ENCODE assay signal across 8 cellular contexts in the genomic region with DNA sequence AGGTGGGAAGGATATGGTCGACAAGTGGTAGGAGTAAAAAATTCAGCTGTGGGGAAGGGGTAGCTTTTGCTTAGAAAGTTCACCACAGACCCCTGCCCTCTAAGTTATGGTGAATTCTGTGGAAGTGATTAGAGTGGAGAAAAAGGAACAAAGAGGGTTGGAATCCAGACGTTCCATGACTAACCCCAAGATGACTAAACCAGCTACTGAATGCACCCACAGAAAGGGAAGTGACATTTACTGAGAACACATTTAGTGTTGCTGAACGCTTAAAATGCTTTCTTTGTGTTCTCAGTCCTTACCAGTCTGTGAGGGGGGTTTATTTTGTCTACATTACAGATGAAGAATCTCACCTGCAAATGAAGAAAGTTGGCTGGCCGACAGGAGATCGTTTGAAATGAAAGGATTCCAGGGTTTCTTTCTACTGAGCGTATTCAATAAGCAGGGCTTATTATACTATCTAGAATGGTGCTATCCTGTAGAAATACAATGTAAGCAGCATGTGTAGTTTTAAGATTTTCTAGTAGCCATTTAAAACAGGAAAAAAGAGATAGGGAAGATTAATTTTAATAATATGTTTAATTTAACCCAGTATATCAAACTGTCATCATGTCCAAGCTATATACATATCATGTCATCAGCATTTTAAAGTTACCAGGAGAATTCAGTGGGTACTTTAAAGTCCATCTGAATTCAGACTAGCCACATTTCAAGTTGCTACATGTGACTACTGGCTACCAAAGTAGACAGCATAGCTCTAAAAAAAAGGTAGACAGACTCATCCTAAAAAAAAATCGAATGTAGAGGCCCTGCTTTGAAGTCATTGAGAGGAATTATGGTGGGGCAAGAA.
A peak's percentile ranks its signal among the peaks of the same experiment; 100 is the strongest.
DNase-seq lines count a peak whose midpoint lies in the region; ATAC-seq and TF ChIP-seq lines count a peak whose summit lies in the region.

No MANE protein-coding gene starts in this region.

- H3K9me3 ChIP-seq in HUES64 (ENCODE audit: insufficient read depth, low read depth, low read length): no peaks in the 10 kb centered on the region
- H3K9me3 ChIP-seq in CD4-positive, alpha-beta T cell (ENCODE audit: control insufficient read depth, low read length): no peaks in the 10 kb centered on the region

- H3K4me3 Mint-ChIP-seq in activated naive CD8-positive, alpha-beta T cell: peak overlapping the region; percentile 76
- H3K4me3 Mint-ChIP-seq in immature natural killer cell: peak overlapping the region in 4 of 5 donors; percentile 22 to 67 (median 53)
- peak overlapping the region; percentile 74 for H3K4me3 Mint-ChIP-seq in stimulated activated naive CD8-positive, alpha-beta T cell treated with anti-CD3 and anti-CD28 coated beads, Interleukin-15, Interleukin-2, amounts not matched to agents 100 ng/mL and 50 ng/mL, for 24 hours
- no peak overlapping the region for H3K4me3 Mint-ChIP-seq in CD4-positive, alpha-beta T cell

- CTCF ChIA-PET in CD4-positive, alpha-beta T cell (lab: Charles Lee): interaction anchor here (2.1 to 2.6 kb wide), 2 partner anchors 10 to 42 kb away, joined by 7 to 13 read pairs; no protein-coding TSS in a partner anchor

- H3K27me3 Mint-ChIP-seq in activated naive CD8-positive, alpha-beta T cell: no peaks in the 10 kb centered on the region
- H3K27me3 Mint-ChIP-seq in immature natural killer cell (ENCODE audit: low read depth in 3 of 3): peaks cover 0 to 3% (median 0%) of the 10 kb centered on the region in 3 donors
- H3K27me3 Mint-ChIP-seq in stimulated activated naive CD8-positive, alpha-beta T cell treated with anti-CD3 and anti-CD28 coated beads, Interleukin-15, Interleukin-2, amounts not matched to agents 100 ng/mL and 50 ng/mL, for 24 hours: no peaks in the 10 kb centered on the region
- H3K27me3 Mint-ChIP-seq in CD4-positive, alpha-beta T cell: no peaks in the 10 kb centered on the region

- H3K27ac ChIP-seq in HUES64 (ENCODE audit: low read depth, low read length): peak overlapping the region; percentile 69
- H3K27ac ChIP-seq in CD4-positive, alpha-beta T cell (ENCODE audit: low read depth, low read length): no peak overlapping the region

- no peak for TF ChIP-seq CTCF in CD4-positive, alpha-beta T cell (IDR thresholded peaks at IDR 0.05)

- H3K4me1 Mint-ChIP-seq in activated naive CD8-positive, alpha-beta T cell (ENCODE audit: low read depth): peaks cover 45% of the 10 kb centered on the region
- peaks cover 34 to 53% of the 10 kb centered on the region in 2 donors for H3K4me1 Mint-ChIP-seq in immature natural killer cell
- peaks cover 74% of the 10 kb centered on the region for H3K4me1 Mint-ChIP-seq in stimulated activated naive CD8-positive, alpha-beta T cell treated with anti-CD3 and anti-CD28 coated beads, Interleukin-15, Interleukin-2, amounts not matched to agents 100 ng/mL and 50 ng/mL, for 24 hours (ENCODE audit: low read depth)
- peaks cover 26% of the 10 kb centered on the region for H3K4me1 Mint-ChIP-seq in CD4-positive, alpha-beta T cell (ENCODE audit: low read depth)

- H3K36me3 Mint-ChIP-seq in activated naive CD8-positive, alpha-beta T cell: peaks cover 7% of the 10 kb centered on the region
- no peaks in the 10 kb centered on the region for H3K36me3 Mint-ChIP-seq in immature natural killer cell
- H3K36me3 Mint-ChIP-seq in stimulated activated naive CD8-positive, alpha-beta T cell treated with anti-CD3 and anti-CD28 coated beads, Interleukin-15, Interleukin-2, amounts not matched to agents 100 ng/mL and 50 ng/mL, for 24 hours (ENCODE audit: low read depth): no peaks in the 10 kb centered on the region
- H3K36me3 Mint-ChIP-seq in CD4-positive, alpha-beta T cell (ENCODE audit: low read depth): no peaks in the 10 kb centered on the region

- 56% methylated on average over 7 of the region's 7 CpGs for WGBS in HUES64

- peaks cover 39% of the 10 kb centered on the region for H3K4me1 ChIP-seq in HUES64 (ENCODE audit: insufficient read depth, low read length)

- intact Hi-C loops in CD4-positive, alpha-beta T cell (cut with DNase I, micrococcal nuclease): loop anchor here in 1 of 2 experiments (5.0 kb wide), 1 partner anchor 118 kb away; no protein-coding TSS in a partner anchor

- peak overlapping the region; percentile 51; the same call in 1 of the 2 replicates for H3K9ac ChIP-seq in HUES64 (ENCODE audit: low read depth, low read length)

- DNase-seq in GM03348 (ENCODE audit: low spot score) (peak; percentile 60), immature natural killer cell (no peak), NCI-H128 (lab: John Stamatoyannopoulos, UW; ENCODE audit: unreplicated experiment) (no peak)
- no peak for DNase-seq in CD4-positive, alpha-beta T cell

- no peaks in the 10 kb centered on the region for H3K36me3 ChIP-seq in HUES64 (ENCODE audit: insufficient read depth, low read length)

- no peak overlapping the region for H3K4me3 ChIP-seq in HUES64 (ENCODE audit: low read length)

- H3K27me3 ChIP-seq in HUES64 (ENCODE audit: insufficient read depth, low read length): no peaks in the 10 kb centered on the region
- H3K27me3 ChIP-seq in CD4-positive, alpha-beta T cell (ENCODE audit: control insufficient read depth, insufficient read depth, low read length): no peaks in the 10 kb centered on the region

- peaks cover 3% of the 10 kb centered on the region for H3K9me3 Mint-ChIP-seq in activated naive CD8-positive, alpha-beta T cell (ENCODE audit: low read depth)
- H3K9me3 Mint-ChIP-seq in immature natural killer cell: no peaks in the 10 kb centered on the region
- no peaks in the 10 kb centered on the region for H3K9me3 Mint-ChIP-seq in stimulated activated naive CD8-positive, alpha-beta T cell treated with anti-CD3 and anti-CD28 coated beads, Interleukin-15, Interleukin-2, amounts not matched to agents 100 ng/mL and 50 ng/mL, for 24 hours
- H3K9me3 Mint-ChIP-seq in CD4-positive, alpha-beta T cell: no peaks in the 10 kb centered on the region

- peak overlapping the region; percentile 79 for H3K27ac Mint-ChIP-seq in activated naive CD8-positive, alpha-beta T cell
- peak overlapping the region; percentile 43 to 77 (median 72) for H3K27ac Mint-ChIP-seq in immature natural killer cell
- peak overlapping the region; percentile 92 for H3K27ac Mint-ChIP-seq in stimulated activated naive CD8-positive, alpha-beta T cell treated with anti-CD3 and anti-CD28 coated beads, Interleukin-15, Interleukin-2, amounts not matched to agents 100 ng/mL and 50 ng/mL, for 24 hours
- H3K27ac Mint-ChIP-seq in CD4-positive, alpha-beta T cell: no peak overlapping the region

- POLR2A ChIA-PET in CD4-positive, alpha-beta T cell (lab: Charles Lee): no interaction called here

- ATAC-seq in GM21576 (IDR thresholded peaks at IDR 0.05; ENCODE audit: unreplicated experiment): peak; percentile 90
- no peak for ATAC-seq in CD4-positive, alpha-beta T cell (ENCODE audit: poor library complexity)
